ENCODE assay signal across 8 cellular contexts in the genomic region with DNA sequence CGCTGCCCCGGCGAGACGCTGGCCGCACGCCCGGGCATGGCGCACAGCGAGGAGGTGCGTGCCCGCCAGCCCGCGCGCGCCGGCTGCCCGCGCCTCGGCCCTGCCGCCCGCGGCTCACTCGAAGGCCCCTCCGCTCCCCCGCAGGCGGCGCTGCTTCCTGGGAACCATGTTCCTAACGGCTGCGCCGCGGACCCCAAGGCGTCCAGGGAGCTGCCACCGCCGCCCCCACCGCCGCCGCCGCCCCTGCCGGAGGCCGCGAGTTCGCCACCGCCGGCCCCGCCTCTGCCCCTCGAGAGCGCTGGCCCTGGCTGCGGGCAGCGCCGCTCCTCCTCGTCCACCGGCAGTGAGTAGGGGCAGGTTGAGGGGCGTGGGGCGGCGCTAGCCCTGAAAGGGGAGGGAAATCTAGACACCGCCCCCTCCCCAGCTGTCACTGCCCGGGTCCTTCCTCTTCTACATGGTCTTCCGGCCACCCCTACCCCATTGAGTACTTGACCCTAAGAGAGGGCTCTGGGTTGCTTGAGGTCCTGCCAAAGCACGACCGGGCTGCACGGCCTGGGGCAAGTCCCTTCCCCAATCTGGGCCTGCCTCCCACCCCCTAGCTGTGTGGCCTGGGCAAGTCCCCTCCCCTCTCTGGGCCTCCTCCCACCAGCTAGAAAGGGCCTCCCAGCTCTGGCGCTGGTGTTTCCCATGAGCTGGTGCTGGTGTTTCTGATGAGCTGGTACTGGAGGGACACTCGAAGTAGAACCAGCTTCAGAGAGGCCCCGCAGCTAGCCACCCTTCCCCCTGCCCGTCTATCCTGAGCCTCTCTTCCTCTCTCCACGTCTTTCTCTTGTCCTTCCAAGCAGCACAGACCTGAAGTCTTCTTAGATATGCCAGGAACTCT. TPM values are rescaled to one million over a fixed set of nuclear protein-coding genes. Genes with fewer than 3 reads are reported as not detected.
DNase-seq lines count a peak whose midpoint lies in the region; ATAC-seq and TF ChIP-seq lines count a peak whose summit lies in the region.

No MANE protein-coding gene starts in this region.

- peak overlapping the region; percentile 45 for H3K4me3 Mint-ChIP-seq in activated T-helper 1 cell treated with anti-CD3 and anti-CD28 coated beads, Interleukin-12 subunit alpha, Interleukin-12 subunit beta, Interleukin-2, Interleukin-4 antibody, amounts not matched to agents 30 ng/mL and 10 ng/mL and 1 ng/mL, durations not matched to agents 14 hours and 24 hours and 36 hours

- ATAC-seq in GM19452 (IDR thresholded peaks at IDR 0.05; ENCODE audit: unreplicated experiment) (no peak), GM21360 (IDR thresholded peaks at IDR 0.05; ENCODE audit: unreplicated experiment) (no peak), HG02884 (IDR thresholded peaks at IDR 0.05; ENCODE audit: unreplicated experiment) (no peak), HG02870 (IDR thresholded peaks at IDR 0.05; ENCODE audit: unreplicated experiment) (no peak)

- H3K27ac Mint-ChIP-seq in activated T-helper 1 cell treated with anti-CD3 and anti-CD28 coated beads, Interleukin-12 subunit alpha, Interleukin-12 subunit beta, Interleukin-2, Interleukin-4 antibody, amounts not matched to agents 30 ng/mL and 10 ng/mL and 1 ng/mL, durations not matched to agents 14 hours and 24 hours and 36 hours: peak overlapping the region; percentile 52

- H3K9me3 Mint-ChIP-seq in activated T-helper 1 cell treated with anti-CD3 and anti-CD28 coated beads, Interleukin-12 subunit alpha, Interleukin-12 subunit beta, Interleukin-2, Interleukin-4 antibody, amounts not matched to agents 30 ng/mL and 10 ng/mL and 1 ng/mL, durations not matched to agents 14 hours and 24 hours and 36 hours: no peaks in the 10 kb centered on the region

- H3K36me3 Mint-ChIP-seq in activated T-helper 1 cell treated with anti-CD3 and anti-CD28 coated beads, Interleukin-12 subunit alpha, Interleukin-12 subunit beta, Interleukin-2, Interleukin-4 antibody, amounts not matched to agents 30 ng/mL and 10 ng/mL and 1 ng/mL, durations not matched to agents 14 hours and 24 hours and 36 hours (ENCODE audit: low read depth): peaks cover 4% of the 10 kb centered on the region

- 0 out of 2 replicates have a peak, but pooled peaks have one; percentile 23 for TF ChIP-seq CTCF in 22Rv1 (IDR thresholded peaks at IDR 0.05)
- TF ChIP-seq CTCF in GM13977 (IDR thresholded peaks at IDR 0.05; ENCODE audit: extremely low read depth, insufficient read depth, missing control alignments): peak; percentile 20

- DNase-seq in GM13977 (ENCODE audit: low spot score) (no peak), left kidney (ENCODE audit: low read depth, low spot score) (peak; percentile 83)
- no peak for DNase-seq in activated T-helper 1 cell treated with anti-CD3 and anti-CD28 coated beads, Interleukin-12 subunit alpha, Interleukin-12 subunit beta, Interleukin-2, Interleukin-4 antibody, amounts not matched to agents 30 ng/mL and 10 ng/mL and 1 ng/mL, durations not matched to agents 14 hours and 24 hours and 36 hours (ENCODE audit: low spot score)

- intact Hi-C loops in activated T-helper 1 cell treated with anti-CD3 and anti-CD28 coated beads, Interleukin-12 subunit alpha, Interleukin-12 subunit beta, Interleukin-2, Interleukin-4 antibody, amounts not matched to agents 30 ng/mL and 10 ng/mL and 1 ng/mL, durations not matched to agents 14 hours and 24 hours and 36 hours (cut with micrococcal nuclease): loop anchor here (2.0 kb wide), 1 partner anchor 16 kb away; no protein-coding TSS in a partner anchor

- in situ Hi-C loops in GM13977 (cut with MboI; ENCODE audit: low pct_unique_long_range_greater_than_20kb, low sequenced_read_pairs, unreplicated experiment): no loop called here

- H3K4me1 Mint-ChIP-seq in activated T-helper 1 cell treated with anti-CD3 and anti-CD28 coated beads, Interleukin-12 subunit alpha, Interleukin-12 subunit beta, Interleukin-2, Interleukin-4 antibody, amounts not matched to agents 30 ng/mL and 10 ng/mL and 1 ng/mL, durations not matched to agents 14 hours and 24 hours and 36 hours (ENCODE audit: low read depth): peaks cover 21% of the 10 kb centered on the region

- no peak overlapping the region for H3K27ac ChIP-seq in 22Rv1

- peaks cover 58% of the 10 kb centered on the region for H3K27me3 Mint-ChIP-seq in activated T-helper 1 cell treated with anti-CD3 and anti-CD28 coated beads, Interleukin-12 subunit alpha, Interleukin-12 subunit beta, Interleukin-2, Interleukin-4 antibody, amounts not matched to agents 30 ng/mL and 10 ng/mL and 1 ng/mL, durations not matched to agents 14 hours and 24 hours and 36 hours (ENCODE audit: insufficient read depth)

RNA-seq across cellular contexts. Expression of a gene that starts 17.0 kb away (rescaled TPM):
- total RNA-seq in activated T-helper 1 cell treated with anti-CD3 and anti-CD28 coated beads, Interleukin-12 subunit alpha, Interleukin-12 subunit beta, Interleukin-2, Interleukin-4 antibody, amounts not matched to agents 30 ng/mL and 10 ng/mL and 1 ng/mL, durations not matched to agents 14 hours and 24 hours and 36 hours: 151 and 158 TPM in 2 replicates

RNA-seq across cellular contexts. Expression of a gene that starts 24.4 kb away (rescaled TPM):
- 1.2 and 1.8 TPM in 2 replicates for total RNA-seq in activated T-helper 1 cell treated with anti-CD3 and anti-CD28 coated beads, Interleukin-12 subunit alpha, Interleukin-12 subunit beta, Interleukin-2, Interleukin-4 antibody, amounts not matched to agents 30 ng/mL and 10 ng/mL and 1 ng/mL, durations not matched to agents 14 hours and 24 hours and 36 hours

RNA-seq across cellular contexts. Expression of a gene that starts 29.3 kb away (rescaled TPM):
- 0.27 and 0.29 TPM in 2 replicates for total RNA-seq in activated T-helper 1 cell treated with anti-CD3 and anti-CD28 coated beads, Interleukin-12 subunit alpha, Interleukin-12 subunit beta, Interleukin-2, Interleukin-4 antibody, amounts not matched to agents 30 ng/mL and 10 ng/mL and 1 ng/mL, durations not matched to agents 14 hours and 24 hours and 36 hours

RNA-seq across cellular contexts. Expression of a gene that starts 42.5 kb away (rescaled TPM):
- total RNA-seq in activated T-helper 1 cell treated with anti-CD3 and anti-CD28 coated beads, Interleukin-12 subunit alpha, Interleukin-12 subunit beta, Interleukin-2, Interleukin-4 antibody, amounts not matched to agents 30 ng/mL and 10 ng/mL and 1 ng/mL, durations not matched to agents 14 hours and 24 hours and 36 hours: 1.8 and 2.2 TPM in 2 replicates

RNA-seq across cellular contexts. Expression of a gene that starts 55.4 kb away (rescaled TPM):
- 124 and 126 TPM in 2 replicates for total RNA-seq in activated T-helper 1 cell treated with anti-CD3 and anti-CD28 coated beads, Interleukin-12 subunit alpha, Interleukin-12 subunit beta, Interleukin-2, Interleukin-4 antibody, amounts not matched to agents 30 ng/mL and 10 ng/mL and 1 ng/mL, durations not matched to agents 14 hours and 24 hours and 36 hours
